In the genomic region with DNA sequence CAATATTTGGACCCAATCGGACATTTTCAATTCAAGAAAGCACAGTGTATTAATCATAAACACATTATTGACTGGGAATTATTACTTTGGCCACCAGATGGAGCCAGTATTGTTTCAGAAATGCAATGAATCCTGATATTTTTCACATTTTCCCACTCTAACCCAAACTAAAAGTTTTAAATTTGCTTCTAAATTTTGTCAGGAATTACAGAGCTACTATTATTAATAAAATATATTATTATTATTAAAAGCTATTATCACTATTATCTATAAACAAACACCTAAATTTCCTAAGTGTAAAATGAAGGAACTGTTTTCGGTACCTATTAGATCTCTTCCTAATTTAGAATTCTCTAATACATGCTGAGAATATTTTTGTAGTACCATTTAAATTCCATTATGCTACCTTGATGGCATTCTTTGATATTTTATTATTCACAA, we compare ENCODE assay signal across 8 cellular contexts.
DNase-seq lines count a peak whose midpoint lies in the region; ATAC-seq, FAIRE-seq and TF ChIP-seq lines count a peak whose summit lies in the region.

No MANE protein-coding gene starts in this region.

- in situ Hi-C loops in astrocyte of the spinal cord (cut with HindIII; ENCODE audit: low sequenced_read_pairs), result no loop called here

- H3K4me1 Mint-ChIP-seq in naive thymus-derived CD8-positive, alpha-beta T cell, result no peaks in the 10 kb centered on the region

- POLR2A ChIA-PET in naive thymus-derived CD8-positive, alpha-beta T cell (lab: Charles Lee), result no interaction called here

- no peaks in the 10 kb centered on the region for H3K36me3 Mint-ChIP-seq in naive thymus-derived CD8-positive, alpha-beta T cell

- H3K4me3 ChIP-seq in astrocyte of the spinal cord (ENCODE audit: low read depth, low read length), result no peak overlapping the region

- no peak for ATAC-seq in naive thymus-derived CD8-positive, alpha-beta T cell
- no peak for ATAC-seq in left ventricle myocardium superior

- H3K27me3 Mint-ChIP-seq in naive thymus-derived CD8-positive, alpha-beta T cell, result peaks cover 0 to 23% (median 6%) of the 10 kb centered on the region in 5 donors

- DNase-seq in CD1c-positive myeloid dendritic cell (ENCODE audit: extremely low spot score), result peak; percentile 9
- DNase-seq in HTR-8/SVneo (ENCODE audit: insufficient read length, low spot score), result peak; percentile 15
- peak; percentile 30 for DNase-seq in astrocyte of the spinal cord (ENCODE audit: low read depth, low spot score)
- peak; percentile 33 to 56 for DNase-seq in lung microvascular endothelial cell (ENCODE audit: low read depth in 2 of 2)
- DNase-seq in naive thymus-derived CD8-positive, alpha-beta T cell, result no peak
- DNase-seq in GDM1 (lab: John Stamatoyannopoulos, UW), result no peak
- no peak for DNase-seq in stimulated activated naive CD4-positive, alpha-beta T cell (lab: John Stamatoyannopoulos, UW)
- DNase-seq in left ventricle myocardium superior, result no peak

- H3K4me3 Mint-ChIP-seq in naive thymus-derived CD8-positive, alpha-beta T cell, result no peak overlapping the region

- TF ChIP-seq CTCF in astrocyte of the spinal cord (IDR thresholded peaks at IDR 0.05; ENCODE audit: low read depth, low read length), result peak; percentile 52

- no peak for FAIRE-seq in HTR-8/SVneo (lab: Jason Lieb, UNC)

- intact Hi-C loops in left ventricle myocardium superior (cut with micrococcal nuclease), result no loop called here

- no peaks in the 10 kb centered on the region for H3K9me3 Mint-ChIP-seq in naive thymus-derived CD8-positive, alpha-beta T cell

- no peak overlapping the region for H3K27ac Mint-ChIP-seq in naive thymus-derived CD8-positive, alpha-beta T cell

Comparison
In these comparisons a context has a peak if more than half of its experiments do, and no peak if none do; other contexts are left out.
1. DNase-seq: peak in CD1c-positive myeloid dendritic cell (single experiment), HTR-8/SVneo (single experiment), astrocyte of the spinal cord (single experiment) and lung microvascular endothelial cell (2 of 2); none in naive thymus-derived CD8-positive, alpha-beta T cell (0 of 10), GDM1 (single experiment), stimulated activated naive CD4-positive, alpha-beta T cell (0 of 6) and left ventricle myocardium superior (single experiment).